In the genomic region with DNA sequence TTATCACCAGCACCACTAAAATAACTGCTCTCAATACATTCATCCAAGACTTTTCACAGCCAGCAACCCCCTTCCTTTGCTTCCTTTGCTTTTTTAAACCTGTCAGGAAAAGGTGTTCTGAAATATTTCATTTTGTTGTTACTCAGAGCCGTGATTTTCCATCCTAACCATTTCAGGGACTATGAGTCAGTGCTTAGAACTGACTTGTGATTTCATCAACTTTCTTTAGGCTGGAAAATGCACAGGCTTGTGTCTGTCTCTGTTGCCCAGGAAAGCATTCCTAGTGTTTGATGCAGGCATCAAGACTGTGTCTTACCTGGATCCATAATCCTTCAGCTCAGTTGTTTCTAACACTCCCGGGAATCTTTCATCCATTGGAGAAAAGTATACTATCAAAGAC, we compare ENCODE assay signal across 24 cellular contexts.
DNase-seq lines count a peak whose midpoint lies in the region; ATAC-seq and TF ChIP-seq lines count a peak whose summit lies in the region.
"Had no signal": no experiment of that assay in that cellular context is flagged by ENCODE, and none has a peak within 500 bp of the region (broad histone marks: within the 10 kb centered on the region; RNA-seq: fewer than 3 reads in every experiment).

No MANE protein-coding gene starts in this region.

- WGBS in mesenchymal stem cell, result 47% methylated on average over 2 of the region's 2 CpGs

- H3K4ac ChIP-seq in mesenchymal stem cell (ENCODE audit: low read depth in 1 of 2, low read length in 2 of 2), result no peak overlapping the region

- H3K23ac ChIP-seq in mesenchymal stem cell (ENCODE audit: low read length in 2 of 2), result no peak overlapping the region

- no peaks in the 10 kb centered on the region for H3K79me1 ChIP-seq in mesenchymal stem cell (replicated peaks; ENCODE audit: low read length, poor library complexity, severe bottlenecking)

- H3K18ac ChIP-seq in mesenchymal stem cell (ENCODE audit: low read depth in 1 of 2, low read length in 2 of 2), result no peak overlapping the region

- no peaks in the 10 kb centered on the region for H3K4me1 ChIP-seq in mesenchymal stem cell (ENCODE audit: control insufficient read depth, insufficient read depth, low read depth, low read length)
- H3K4me1 ChIP-seq: colonic mucosa had no signal

- no peaks in the 10 kb centered on the region for H3K36me3 ChIP-seq in mesenchymal stem cell (ENCODE audit: control insufficient read depth in 1 of 2, insufficient read depth in 2 of 2, low read depth in 1 of 2, low read length in 2 of 2)
- H3K36me3 ChIP-seq: colonic mucosa, ovary had no signal

- ATAC-seq in HG03432 (IDR thresholded peaks at IDR 0.05; ENCODE audit: unreplicated experiment), result no peak
- ATAC-seq in GM18505 (IDR thresholded peaks at IDR 0.05; ENCODE audit: unreplicated experiment), result no peak
- ATAC-seq: left colon; naive thymus-derived CD8-positive, alpha-beta T cell; right cardiac atrium had no signal

- H4K91ac ChIP-seq in mesenchymal stem cell (ENCODE audit: low read length), result no peak overlapping the region

- no peak overlapping the region for H3K14ac ChIP-seq in mesenchymal stem cell (ENCODE audit: low read length in 2 of 2)

- H3K27ac ChIP-seq in mesenchymal stem cell (ENCODE audit: low read length, poor library complexity, severe bottlenecking), result peak overlapping the region; percentile 14
- H3K27ac ChIP-seq: C4-2B, colonic mucosa, ovary had no signal

- DNase-seq in AG08395 (ENCODE audit: low spot score) (peak; percentile 42), HT1080 (ENCODE audit: low read depth) (peak; percentile 32), choroid plexus epithelial cell (ENCODE audit: low read depth) (peak; percentile 48), mesenchymal stem cell (peak; percentile 59), NCI-H128 (lab: John Stamatoyannopoulos, UW; ENCODE audit: unreplicated experiment) (no peak), NCI-H446 treated with DMSO at 0.1 percent for 48 hours (lab: John Stamatoyannopoulos, UW) (no peak)
- DNase-seq: ACHN; activated CD4-positive, alpha-beta T cell treated with anti-CD3 and anti-CD28 coated beads, Interleukin-2, amount 50 U/mL, for 1 hour; activated naive CD8-positive, alpha-beta T cell treated with anti-CD3 and anti-CD28 coated beads for 36 hours; colonic mucosa; GDM1; glutamatergic neuron; IMR-90; left colon; naive thymus-derived CD8-positive, alpha-beta T cell; NCI-H1417 treated with DMSO at 0.1 percent for 48 hours; NCI-H510A; NK-92 treated with Interleukin-12 subunit alpha and Interleukin-12 subunit beta, amount 100 ng/mL, for 24 hours; ovary; T-helper 2 cell had no signal

- no peak overlapping the region for H3K4me2 ChIP-seq in mesenchymal stem cell (ENCODE audit: low read length, poor library complexity, severe bottlenecking)

- TF ChIP-seq CTCF in choroid plexus epithelial cell (conservative IDR thresholded peaks at IDR 0.05; ENCODE audit: low read depth, low read length), result no peak

- TF ChIP-seq POLR2A in GM18505 (IDR thresholded peaks at IDR 0.05; ENCODE audit: borderline replicate concordance, extremely low read depth, insufficient read depth, insufficient read length), result no peak

- H3K9ac ChIP-seq in mesenchymal stem cell (ENCODE audit: low read length), result no peak overlapping the region

- no peak overlapping the region for H2BK12ac ChIP-seq in mesenchymal stem cell (ENCODE audit: low read length in 2 of 2)

- no peaks in the 10 kb centered on the region for H3K27me3 ChIP-seq in mesenchymal stem cell (ENCODE audit: control insufficient read depth in 1 of 2, insufficient read depth in 1 of 2, low read length in 2 of 2)
- H3K27me3 ChIP-seq: colonic mucosa, ovary had no signal

- no peaks in the 10 kb centered on the region for H3K9me3 ChIP-seq in mesenchymal stem cell (ENCODE audit: control insufficient read depth, low read length)
- H3K9me3 ChIP-seq: colonic mucosa, ovary had no signal

- H2AK5ac ChIP-seq in mesenchymal stem cell (ENCODE audit: low read length, severe bottlenecking), result no peak overlapping the region

- H3K4me3 ChIP-seq in choroid plexus epithelial cell (ENCODE audit: low read depth, low read length), result no peak overlapping the region
- H3K4me3 ChIP-seq in mesenchymal stem cell (ENCODE audit: insufficient read depth in 1 of 2, low read depth in 1 of 2, low read length in 2 of 2), result no peak overlapping the region
- H3K4me3 ChIP-seq: colonic mucosa, ovary had no signal

- H2BK5ac ChIP-seq in mesenchymal stem cell (ENCODE audit: low read depth, low read length, poor library complexity, severe bottlenecking), result no peak overlapping the region

- no peak overlapping the region for H2BK15ac ChIP-seq in mesenchymal stem cell (ENCODE audit: low read depth, poor library complexity, severe bottlenecking)

- H2AFZ ChIP-seq in mesenchymal stem cell (ENCODE audit: low read depth, low read length), result no peak overlapping the region

- H4K8ac ChIP-seq in mesenchymal stem cell (ENCODE audit: low read length), result no peak overlapping the region

- H2BK120ac ChIP-seq in mesenchymal stem cell (ENCODE audit: low read depth, low read length), result no peak overlapping the region

Comparison
In these comparisons a context has a peak if more than half of its experiments do, and no peak if none do; other contexts are left out.
1. DNase-seq: peak in AG08395 (single experiment), HT1080 (single experiment), choroid plexus epithelial cell (single experiment) and mesenchymal stem cell (single experiment); none in NCI-H128 (single experiment) and NCI-H446 treated with DMSO at 0.1 percent for 48 hours (single experiment).